Comparison of ENCODE assay signal across 8 cellular contexts in genomic region chr1:247390116-247390791, GRCh38. TPM values are rescaled to one million over a fixed set of nuclear protein-coding genes. Genes with fewer than 3 reads are reported as not detected.
DNase-seq lines count a peak whose midpoint lies in the region; ATAC-seq and TF ChIP-seq lines count a peak whose summit lies in the region.

No MANE protein-coding gene starts in this region.

- peak; percentile 83 for ATAC-seq in RWPE2 (ENCODE audit: low read depth)
- ATAC-seq in foreskin keratinocyte, result peak; percentile 86
- ATAC-seq in omental fat pad (ENCODE audit: low FRiP score), result peak; percentile 93

- DNase-seq in GM03348 (ENCODE audit: low spot score), result peak; percentile 90
- DNase-seq in HCEC 1CT, result peak; percentile 23
- DNase-seq in M059J (ENCODE audit: low read depth), result peak; percentile 75
- DNase-seq in RWPE2 (ENCODE audit: low spot score), result no peak
- peak; percentile 64 to 70 for DNase-seq in activated T-helper 1 cell treated with anti-CD3 and anti-CD28 coated beads, Interleukin-2, amount 50 U/mL, for 16 hours (ENCODE audit: low read depth in 1 of 2, low spot score in 1 of 2)
- DNase-seq in foreskin keratinocyte, result peak; percentile 40 to 68
- DNase-seq in omental fat pad (ENCODE audit: low spot score), result peak; percentile 50
- DNase-seq in superior temporal gyrus (ENCODE audit: extremely low spot score), result peak; percentile 93

- H3K4me1 ChIP-seq in RWPE2 (ENCODE audit: insufficient read depth, poor library complexity, severe bottlenecking) (peaks cover 5% of the 10 kb centered on the region), foreskin keratinocyte (no peaks in the 10 kb centered on the region)

- H3K27ac ChIP-seq in RWPE2 (ENCODE audit: poor library complexity, severe bottlenecking) (no peak overlapping the region), foreskin keratinocyte (no peak overlapping the region)

- no peaks in the 10 kb centered on the region for H3K36me3 ChIP-seq in RWPE2 (ENCODE audit: low read depth)

- no peaks in the 10 kb centered on the region for H3K9me3 ChIP-seq in RWPE2 (ENCODE audit: severe bottlenecking)

- no peak overlapping the region for H3K4me3 ChIP-seq in RWPE2 (ENCODE audit: severe bottlenecking)

- TF ChIP-seq CTCF in RWPE2 (IDR thresholded peaks at IDR 0.05; ENCODE audit: poor library complexity, severe bottlenecking) (peak; percentile 80), foreskin keratinocyte (conservative IDR thresholded peaks at IDR 0.05) (peak; percentile 81), omental fat pad (IDR thresholded peaks at IDR 0.05) (peak in 1 of 3 donors; percentile 64)

- H3K27me3 ChIP-seq in RWPE2 (ENCODE audit: insufficient read depth, poor library complexity, severe bottlenecking), result no peaks in the 10 kb centered on the region
- no peaks in the 10 kb centered on the region for H3K27me3 ChIP-seq in foreskin keratinocyte

RNA-seq across cellular contexts. Expression of gene NLRP3, which starts 25.7 kb away (rescaled TPM):
- total RNA-seq in M059J (2014; rRNA removed; shearing (Covaris generic)), result 7.4 and 9.2 TPM in 2 replicates
- total RNA-seq in foreskin keratinocyte (0.03 and 0.04 TPM in 2 replicates), omental fat pad (10 to 100 TPM in 3 of 4 donors, 1 to 10 TPM in 1; 7.1 to 17.7 (median 14.4) TPM)
- 0.06 TPM in 2 replicates for polyA plus RNA-seq in foreskin keratinocyte

RNA-seq across cellular contexts. Expression of gene ZNF496, which starts 58.6 kb away (rescaled TPM):
- 26.4 and 28.0 TPM in 2 replicates for total RNA-seq in M059J (2014; rRNA removed; shearing (Covaris generic))
- total RNA-seq in foreskin keratinocyte, result 19.9 and 21.4 TPM in 2 replicates
- 8.7 and 10.7 TPM in 2 replicates for polyA plus RNA-seq in foreskin keratinocyte
- total RNA-seq in omental fat pad, result 10 to 100 TPM; 18.8 to 31.5 (median 26.6) TPM
